Comparison of ENCODE assay signal across 9 cellular contexts in the genomic region with DNA sequence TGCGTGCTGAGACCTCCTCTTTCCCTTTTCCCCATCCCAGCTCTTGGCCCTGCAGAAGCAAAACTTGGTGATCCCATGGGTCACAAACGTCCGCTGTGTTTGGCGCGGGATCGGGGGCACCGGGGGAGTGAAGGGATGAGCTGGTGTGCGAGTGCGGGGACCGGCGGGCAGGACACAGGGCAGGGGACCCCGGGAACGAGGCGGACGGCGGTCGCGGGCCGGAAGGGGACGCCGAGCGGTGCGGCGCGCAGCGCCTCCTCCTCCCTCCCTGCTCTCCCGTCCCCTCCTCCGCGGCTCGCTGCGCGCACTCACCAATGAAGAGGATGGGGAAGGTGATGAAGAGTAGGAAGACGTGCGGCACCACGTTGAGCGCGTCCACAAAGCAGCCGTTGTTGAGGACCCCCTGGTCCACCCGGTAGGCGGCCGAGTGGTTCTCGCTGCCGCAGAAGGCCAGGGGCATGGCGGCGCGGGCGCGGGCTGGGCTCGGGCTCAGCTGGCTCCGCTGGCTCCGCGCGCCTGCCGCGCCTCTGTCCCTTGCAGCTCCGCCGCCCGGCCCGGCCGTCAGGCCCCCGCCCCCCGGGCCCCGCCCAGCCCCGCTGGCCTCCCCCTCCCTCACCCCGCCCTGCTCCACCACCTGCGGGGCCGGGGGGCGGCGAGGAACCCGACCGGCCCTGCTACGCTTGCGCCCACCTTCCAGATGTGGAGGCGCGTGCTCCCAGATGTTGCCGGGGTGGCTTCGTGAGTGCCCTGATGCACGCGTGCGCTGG. TPM values are rescaled to one million over a fixed set of nuclear protein-coding genes. Genes with fewer than 3 reads are reported as not detected.
DNase-seq lines count a peak whose midpoint lies in the region; ATAC-seq and TF ChIP-seq lines count a peak whose summit lies in the region.
"Had no signal": no experiment of that assay in that cellular context is flagged by ENCODE, and none has a peak within 500 bp of the region (broad histone marks: within the 10 kb centered on the region; RNA-seq: fewer than 3 reads in every experiment).

A gene (minus strand): TSS at position 529 of the 767 bp plus-strand sequence. CDS start 69 bp downstream, at position 460.

- no peaks in the 10 kb centered on the region for H3K79me2 ChIP-seq in GM23338 (replicated peaks; ENCODE audit: insufficient read depth)

- H3K4me3 Mint-ChIP-seq in GM23338 (peak within 1 kb of the TSS; percentile 85), glutamatergic neuron (ENCODE audit: unreplicated experiment) (peak within 1 kb of the TSS; percentile 93)

- H4K20me1 ChIP-seq in GM23338 (replicated peaks; ENCODE audit: insufficient read depth): no peaks in the 10 kb centered on the region; the same call in 1 of the 2 replicates

- DNase-seq in GM23338 (ENCODE audit: low spot score) (peak; percentile 71), NCI-H345 treated with DMSO at 0.1 percent for 48 hours (lab: John Stamatoyannopoulos, UW; ENCODE audit: unreplicated experiment) (peak; percentile 8), glutamatergic neuron (peak; percentile 73), NCI-H2107 treated with DMSO at 0.1 percent for 48 hours (lab: John Stamatoyannopoulos, UW; ENCODE audit: unreplicated experiment) (no peak), NCI-H1694 (lab: John Stamatoyannopoulos, UW) (no peak)
- DNase-seq in effector CD4-positive, alpha-beta T cell: no peak
- DNase-seq: PC-9 had no signal

- no peak within 1 kb of the TSS for H3K27ac Mint-ChIP-seq in GM23338
- H3K27ac Mint-ChIP-seq in glutamatergic neuron (ENCODE audit: unreplicated experiment): no peak within 1 kb of the TSS

- H3K4me1 ChIP-seq in GM23338 (ENCODE audit: insufficient read depth): peaks cover 13% of the 10 kb centered on the region
- H3K4me1 ChIP-seq in rectal smooth muscle tissue (ENCODE audit: control insufficient read depth, insufficient read depth, low read length): no peaks in the 10 kb centered on the region

- TF ChIP-seq CTCF in GM23338 (conservative IDR thresholded peaks at IDR 0.05; ENCODE audit: low read depth in 2 of 2) (no peak), glutamatergic neuron (IDR thresholded peaks at IDR 0.05; ENCODE audit: partially characterized antibody, unreplicated experiment) (no peak)

- no peaks in the 10 kb centered on the region for H3K36me3 ChIP-seq in GM23338 (ENCODE audit: insufficient read depth)
- no peaks in the 10 kb centered on the region for H3K36me3 ChIP-seq in rectal smooth muscle tissue (ENCODE audit: control insufficient read depth, insufficient read depth, low read length)

- H3K36me3 Mint-ChIP-seq in GM23338 (ENCODE audit: low read depth) (no peaks in the 10 kb centered on the region), glutamatergic neuron (ENCODE audit: unreplicated experiment) (no peaks in the 10 kb centered on the region)

- ATAC-seq in GM23338 (peak; percentile 60), HG02981 (IDR thresholded peaks at IDR 0.05; ENCODE audit: unreplicated experiment) (no peak)

- H3K27me3 Mint-ChIP-seq in GM23338 (ENCODE audit: insufficient read depth, low read depth, poor library complexity) (peaks cover 62% of the 10 kb centered on the region), glutamatergic neuron (ENCODE audit: unreplicated experiment) (peaks cover 17% of the 10 kb centered on the region)

- peaks cover 40% of the 10 kb centered on the region for H3K4me1 Mint-ChIP-seq in GM23338
- H3K4me1 Mint-ChIP-seq in glutamatergic neuron (ENCODE audit: low read depth, unreplicated experiment): peaks cover 24% of the 10 kb centered on the region

- H3K9me3 Mint-ChIP-seq in GM23338 (no peaks in the 10 kb centered on the region; the same call in 2 of the 3 replicates), glutamatergic neuron (ENCODE audit: unreplicated experiment) (peaks cover 2% of the 10 kb centered on the region)

- H3K4me2 ChIP-seq in GM23338: peak within 1 kb of the TSS; percentile 91
- H3K4me2 ChIP-seq: PC-9 had no signal

- H3K27me3 ChIP-seq in GM23338 (ENCODE audit: insufficient read depth) (peaks cover 58% of the 10 kb centered on the region), rectal smooth muscle tissue (ENCODE audit: control insufficient read depth, insufficient read depth, low read length) (peaks cover 15% of the 10 kb centered on the region)

- no peaks in the 10 kb centered on the region for H3K9me2 ChIP-seq in GM23338 (ENCODE audit: insufficient read depth)

- H3K4me3 ChIP-seq in GM23338 (peak within 1 kb of the TSS; percentile 87), rectal smooth muscle tissue (ENCODE audit: low read length) (peak within 1 kb of the TSS; percentile 22)
- H3K4me3 ChIP-seq: PC-9 had no signal

- H3K9ac ChIP-seq in rectal smooth muscle tissue (ENCODE audit: low read length): no peak within 1 kb of the TSS

- H3K27ac ChIP-seq in GM23338 (ENCODE audit: low read depth) (no peak within 1 kb of the TSS), rectal smooth muscle tissue (ENCODE audit: low read depth, low read length) (no peak within 1 kb of the TSS)
- H3K27ac ChIP-seq: PC-9 had no signal

- peak within 1 kb of the TSS; percentile 99 for H2AFZ ChIP-seq in GM23338
- H2AFZ ChIP-seq: PC-9 had no signal

- peaks cover 5% of the 10 kb centered on the region; the same call in 1 of the 2 replicates for H3F3A ChIP-seq in GM23338 (replicated peaks; ENCODE audit: low read depth)

TF ChIP-seq in GM23338, 12 proteins besides CTCF, POLR2A, EP300 and RAD21:
- TF ChIP-seq CREB1 (CRISPR knock-in tag; IDR thresholded peaks at IDR 0.05; ENCODE audit: low read depth) (no peak), EZH2 (IDR thresholded peaks at IDR 0.05; ENCODE audit: low read depth, unreplicated experiment) (peak; percentile 65)

RNA-seq across cellular contexts. Expression of the gene that starts here (rescaled TPM):
- total RNA-seq in GM23338 (2014; rRNA removed; shearing (Covaris generic)): 2.4 and 3.4 TPM in 2 replicates
- polyA plus RNA-seq in GM23338 (2016; fragmentation: Nextera tagmentation; extraction: Ambion mirVana): 1.5 and 2.0 TPM in 2 replicates
- total RNA-seq in glutamatergic neuron (ENCODE audit: unreplicated experiment): 5.7 TPM
- total RNA-seq: PC-9 had no signal

Comparison
In these comparisons a context has a peak if more than half of its experiments do, and no peak if none do; other contexts are left out.
1. DNase-seq: peak in GM23338 (single experiment), NCI-H345 treated with DMSO at 0.1 percent for 48 hours (single experiment) and glutamatergic neuron (single experiment); none in NCI-H2107 treated with DMSO at 0.1 percent for 48 hours (single experiment), effector CD4-positive, alpha-beta T cell (single experiment) and NCI-H1694 (single experiment).